ENCODE assay signal across 16 cellular contexts in the genomic region with DNA sequence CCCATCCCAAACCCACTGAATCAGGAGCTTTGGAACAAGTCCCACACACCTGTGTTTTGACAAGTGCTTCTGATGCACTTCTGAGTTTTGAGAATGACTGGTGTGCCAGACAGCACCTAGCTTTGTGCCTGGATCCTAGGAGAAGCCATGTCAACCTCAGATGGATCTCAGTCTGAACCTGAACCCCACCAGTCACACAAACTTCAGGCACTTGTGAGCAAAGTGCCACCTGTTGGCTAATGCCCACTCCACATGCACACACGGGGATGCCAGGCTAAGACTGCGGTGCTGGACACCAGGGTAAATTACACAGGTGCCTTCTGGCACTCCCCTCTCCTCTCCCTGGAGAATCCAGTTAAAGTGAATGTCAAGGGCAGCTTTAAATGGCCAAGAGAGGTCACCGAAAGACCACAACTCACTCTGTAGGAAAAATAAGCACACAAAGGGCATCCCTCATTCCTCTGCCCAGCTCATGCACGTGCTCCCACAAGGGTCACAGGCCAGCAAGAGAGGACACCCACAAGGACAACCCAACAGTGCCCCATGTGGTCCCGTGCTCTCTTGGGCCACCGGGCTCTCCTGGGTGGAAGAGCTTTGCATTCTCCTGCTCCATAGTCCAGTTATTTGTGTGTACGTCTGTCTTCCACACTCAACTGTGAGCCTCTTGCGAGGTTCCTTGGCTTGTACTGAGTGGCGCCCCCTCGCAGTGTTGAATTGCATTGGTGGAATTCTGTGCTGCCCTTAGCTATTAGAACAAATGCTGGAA. TPM values are rescaled to one million over a fixed set of nuclear protein-coding genes. Genes with fewer than 3 reads are reported as not detected.
DNase-seq lines count a peak whose midpoint lies in the region; ATAC-seq, FAIRE-seq and TF ChIP-seq lines count a peak whose summit lies in the region.
"Had no signal": no experiment of that assay in that cellular context is flagged by ENCODE, and none has a peak within 500 bp of the region (broad histone marks: within the 10 kb centered on the region; RNA-seq: fewer than 3 reads in every experiment).

No MANE protein-coding gene starts in this region.

- WGBS in mammary epithelial cell (ENCODE audit: low coverage, missing lambda C conversion rate) = 87% methylated on average over 9 of the region's 10 CpGs
- WGBS in aorta, 2 donors = 58 to 69% methylated on average over 10 of the region's 10 CpGs

- H3K36me3 ChIP-seq in GM06990 (ENCODE audit: control insufficient read depth, insufficient read depth, low read length) (no peaks in the 10 kb centered on the region), mammary epithelial cell (ENCODE audit: insufficient read depth, low read length) (no peaks in the 10 kb centered on the region), neural progenitor cell (no peaks in the 10 kb centered on the region), aorta (ENCODE audit: control insufficient read depth in 1 of 2, insufficient read depth in 2 of 2, low read length in 1 of 2) (no peaks in the 10 kb centered on the region), kidney (ENCODE audit: control insufficient read depth in 1 of 2, insufficient read depth in 2 of 2, low read length in 2 of 2) (no peaks in the 10 kb centered on the region)

- H2AFZ ChIP-seq in mammary epithelial cell (ENCODE audit: low read depth, low read length) (no peak overlapping the region), neural progenitor cell (replicated peaks) (peak overlapping the region; percentile 22)

- dilution Hi-C loops in mammary epithelial cell (cut with HindIII; ENCODE audit: low sequenced_read_pairs) = no loop called here

- no peak overlapping the region for H3K4me2 ChIP-seq in mammary epithelial cell (ENCODE audit: insufficient read depth, low read depth, low read length)
- no peak overlapping the region for H3K4me2 ChIP-seq in neural progenitor cell

- H3K4me1 Mint-ChIP-seq in neural progenitor cell (peaks cover 12% of the 10 kb centered on the region), T-cell (peaks cover 0 to 6% (median 3%) of the 10 kb centered on the region in 3 donors)

- peaks cover 5% of the 10 kb centered on the region for H3K27me3 Mint-ChIP-seq in neural progenitor cell (ENCODE audit: insufficient read depth, low read depth)
- H3K27me3 Mint-ChIP-seq in T-cell = peaks cover 4% of the 10 kb centered on the region in 2 donors
- H3K27me3 Mint-ChIP-seq: CD4-positive, alpha-beta T cell had no signal

- POLR2A ChIA-PET in T-cell (lab: Charles Lee) = interaction anchor here in 1 of 2 donors (0.6 kb wide), 1 partner anchor 1390 kb away, joined by 3 read pairs; no protein-coding TSS in a partner anchor

- H4K20me1 ChIP-seq in mammary epithelial cell (ENCODE audit: insufficient read depth, low read length) (no peaks in the 10 kb centered on the region), neural progenitor cell (ENCODE audit: low read depth) (no peaks in the 10 kb centered on the region)

- no peaks in the 10 kb centered on the region for H3F3A ChIP-seq in neural progenitor cell (ENCODE audit: low read depth)

- no TSS peak for BruUV-seq in mammary epithelial cell (replicated peaks; lab: Mats Ljungman, UMichigan)

- H3K27ac ChIP-seq in mammary epithelial cell (ENCODE audit: insufficient read depth, low read depth, low read length) (no peak overlapping the region), neural progenitor cell (no peak overlapping the region), aorta (ENCODE audit: low read depth in 1 of 2, low read length in 2 of 2) (no peak overlapping the region), kidney (ENCODE audit: low read depth in 2 of 2, low read length in 2 of 2) (no peak overlapping the region)

- no peak for FAIRE-seq in kidney (lab: Jason Lieb, UNC)

- H3K27ac Mint-ChIP-seq in neural progenitor cell (no peak overlapping the region), T-cell (no peak overlapping the region)
- H3K27ac Mint-ChIP-seq: CD4-positive, alpha-beta T cell had no signal

- H3K4me3 Mint-ChIP-seq in neural progenitor cell = no peak overlapping the region
- no peak overlapping the region for H3K4me3 Mint-ChIP-seq in T-cell
- H3K4me3 Mint-ChIP-seq: CD4-positive, alpha-beta T cell had no signal

- in situ Hi-C loops in mammary epithelial cell (cut with MboI; ENCODE audit: low sequenced_read_pairs in 2 of 2) (loop anchor here in 1 of 2 donors (25.0 kb wide), 1 partner anchor 441 kb away; no protein-coding TSS in a partner anchor), GM13977 (cut with MboI; ENCODE audit: low pct_unique_long_range_greater_than_20kb, low sequenced_read_pairs, unreplicated experiment) (no loop called here)

- no peaks in the 10 kb centered on the region for H3K9me3 ChIP-seq in mammary epithelial cell (replicated peaks; ENCODE audit: insufficient read depth, low read length)
- H3K9me3 ChIP-seq in neural progenitor cell (ENCODE audit: low read depth) = no peaks in the 10 kb centered on the region
- no peaks in the 10 kb centered on the region for H3K9me3 ChIP-seq in aorta (ENCODE audit: control insufficient read depth, low read length)
- H3K9me3 ChIP-seq in kidney (ENCODE audit: control insufficient read depth in 1 of 2, low read length in 2 of 2) = no peaks in the 10 kb centered on the region

- H3K27me3 ChIP-seq in GM06990 (replicated peaks; ENCODE audit: control insufficient read depth, insufficient read depth, low read length) (no peaks in the 10 kb centered on the region; the same call in none of the 2 replicates), mammary epithelial cell (ENCODE audit: insufficient read depth, low read length) (no peaks in the 10 kb centered on the region), neural progenitor cell (peaks cover 2% of the 10 kb centered on the region), aorta (ENCODE audit: control insufficient read depth in 1 of 2, insufficient read depth in 2 of 2, low read length in 1 of 2) (no peaks in the 10 kb centered on the region)

- no peak for ATAC-seq in aorta (ENCODE audit: low FRiP score)
- ATAC-seq in T-cell (replicated peaks in 1 of 4) = no peak
- ATAC-seq: sciatic nerve had no signal

- no peak for DNase-seq in GM06990 (ENCODE audit: extremely low read depth, insufficient read length)
- peak; percentile 22 for DNase-seq in M059J (ENCODE audit: low read depth)
- DNase-seq in mammary epithelial cell = no peak
- DNase-seq in neural progenitor cell (ENCODE audit: low spot score) = peak; percentile 28
- no peak for DNase-seq in aorta
- no peak for DNase-seq in T-cell
- DNase-seq in GM13977 (ENCODE audit: low spot score) = no peak
- DNase-seq in kidney = no peak
- DNase-seq: amniotic stem cell; CD4-positive, alpha-beta T cell; dermis blood vessel endothelial cell; NCI-H2029 treated with DMSO at 0.1 percent for 48 hours; SHP77; stimulated activated CD4-positive, alpha-beta T cell treated with anti-CD3 and anti-CD28 coated beads, Interleukin-4, amount 100 ng/mL, for 24 hours had no signal

- H3K36me3 Mint-ChIP-seq in neural progenitor cell = no peaks in the 10 kb centered on the region
- H3K36me3 Mint-ChIP-seq in T-cell = no peaks in the 10 kb centered on the region

- no peaks in the 10 kb centered on the region for H3K9me3 Mint-ChIP-seq in neural progenitor cell
- no peaks in the 10 kb centered on the region for H3K9me3 Mint-ChIP-seq in T-cell
- H3K9me3 Mint-ChIP-seq: CD4-positive, alpha-beta T cell had no signal

- TF ChIP-seq CTCF in GM06990 (IDR thresholded peaks at IDR 0.05; ENCODE audit: insufficient read depth, low read length, poor library complexity, severe bottlenecking) (peak; percentile 13), mammary epithelial cell (conservative IDR thresholded peaks at IDR 0.05 in 1 of 2, IDR thresholded peaks at IDR 0.05 in 1 of 2; ENCODE audit: extremely low read depth in 1 of 2, insufficient read depth in 1 of 2, low read depth in 1 of 2, low read length in 2 of 2) (peak; percentile 12), neural progenitor cell (IDR thresholded peaks at IDR 0.05) (peak; percentile 46), GM13977 (IDR thresholded peaks at IDR 0.05; ENCODE audit: extremely low read depth, insufficient read depth, missing control alignments) (no peak), kidney (IDR thresholded peaks at IDR 0.05; ENCODE audit: borderline replicate concordance, extremely low read depth, insufficient read depth) (no peak)

- intact Hi-C loops in mammary epithelial cell (cut with micrococcal nuclease) = no loop called here
- intact Hi-C loops in aorta (cut with DNase I) = no loop called here
- intact Hi-C loops in kidney (cut with DNase I) = no loop called here

- H3K9ac ChIP-seq in mammary epithelial cell (ENCODE audit: insufficient read depth, low read length) = no peak overlapping the region
- no peak overlapping the region for H3K9ac ChIP-seq in neural progenitor cell
- H3K9ac ChIP-seq in kidney (ENCODE audit: low read length in 2 of 2) = no peak overlapping the region

- no peaks in the 10 kb centered on the region for H3K79me2 ChIP-seq in mammary epithelial cell (ENCODE audit: insufficient read depth, low read length)
- no peaks in the 10 kb centered on the region for H3K79me2 ChIP-seq in neural progenitor cell (ENCODE audit: low read depth)

- CTCF ChIA-PET in mammary epithelial cell (lab: Charles Lee; ENCODE audit: low non-redundant PET) = no interaction called here
- CTCF ChIA-PET in T-cell (lab: Charles Lee) = interaction anchor here in 1 of 2 donors (0.6 kb wide), 1 partner anchor 221 kb away, joined by 3 read pairs; no protein-coding TSS in a partner anchor

- H3K4me1 ChIP-seq in mammary epithelial cell (ENCODE audit: insufficient read depth, low read length) (peaks cover 26% of the 10 kb centered on the region), neural progenitor cell (no peaks in the 10 kb centered on the region), aorta (ENCODE audit: control insufficient read depth in 1 of 2, insufficient read depth in 2 of 2, low read length in 2 of 2) (no peaks in the 10 kb centered on the region), kidney (ENCODE audit: control insufficient read depth in 1 of 2, insufficient read depth in 1 of 2, low read depth in 1 of 2, low read length in 2 of 2) (peaks cover 0 to 4% of the 10 kb centered on the region in 2 donors)

- H3K4me3 ChIP-seq in GM06990 (replicated peaks; ENCODE audit: low read depth, low read length) = no peak overlapping the region
- no peak overlapping the region for H3K4me3 ChIP-seq in mammary epithelial cell (replicated peaks in 1 of 3; ENCODE audit: insufficient read depth in 1 of 3, low read depth in 2 of 3, low read length in 3 of 3)
- H3K4me3 ChIP-seq in neural progenitor cell = no peak overlapping the region
- H3K4me3 ChIP-seq in aorta (ENCODE audit: low read length in 2 of 2) = no peak overlapping the region
- H3K4me3 ChIP-seq in kidney (ENCODE audit: low read length in 2 of 2) = no peak overlapping the region
- H3K4me3 ChIP-seq: lung had no signal

RNA-seq across cellular contexts. Expression of a gene that starts 45.6 kb away (rescaled TPM):
- 23.7 and 29.5 TPM in 2 replicates for total RNA-seq in M059J (2014; rRNA removed; shearing (Covaris generic))
- total RNA-seq in mammary epithelial cell (10 to 100 TPM; 12.8 to 23.5 TPM), neural progenitor cell (ENCODE audit: low replicate concordance) (38.0 and 43.8 TPM in 2 replicates), aorta (10 to 100 TPM; 24.2 to 28.6 TPM), T-cell (10 to 100 TPM; 46.0 to 55.5 (median 47.6) TPM), kidney (32.0 TPM)
- polyA plus RNA-seq in mammary epithelial cell (27.1 TPM), aorta (10 to 100 TPM; 14.7 to 15.0 TPM), kidney (ENCODE audit: insufficient read depth, low read depth, low replicate concordance) (16.3 TPM)
- polyA minus RNA-seq in mammary epithelial cell = 32.3 TPM

RNA-seq across cellular contexts. Expression of a gene that starts 46.5 kb away (rescaled TPM):
- 0.30 and 2.2 TPM in 2 replicates for total RNA-seq in M059J (2014; rRNA removed; shearing (Covaris generic))
- total RNA-seq in mammary epithelial cell (10 to 100 TPM; 10.3 to 42.4 TPM), neural progenitor cell (ENCODE audit: low replicate concordance) (1.2 and 1.8 TPM in 2 replicates), aorta (1 to 10 TPM; 1.7 to 3.1 TPM), T-cell (under 1 TPM in 4 of 5 donors, not detected in 1; 0.05 to 0.18 (median 0.08) TPM), kidney (42.7 TPM)
- polyA plus RNA-seq in mammary epithelial cell (9.5 TPM), aorta (10 to 100 TPM in 1 of 2 donors, under 1 TPM in 1; 0.51 to 30.7 TPM), kidney (ENCODE audit: insufficient read depth, low read depth, low replicate concordance) (5.6 TPM)
- 27.8 TPM for polyA minus RNA-seq in mammary epithelial cell
- total RNA-seq: CD4-positive, alpha-beta T cell; dermis blood vessel endothelial cell had no signal

Comparison
In these comparisons a context has a peak if more than half of its experiments do, and no peak if none do; other contexts are left out.
1. DNase-seq: peak in M059J (single experiment) and neural progenitor cell (single experiment); none in GM06990 (single experiment), mammary epithelial cell (single experiment), aorta (0 of 2), T-cell (0 of 34), GM13977 (single experiment) and kidney (single experiment).
2. CTCF ChIP-seq: peak in GM06990 (single experiment), mammary epithelial cell (2 of 2) and neural progenitor cell (single experiment); none in GM13977 (single experiment) and kidney (single experiment).